ENCODE assay signal across 1 cellular context in genomic region chr6:15561447-15562199, GRCh38.
A peak's percentile ranks its signal among the peaks of the same experiment; 100 is the strongest.
TF ChIP-seq lines count a peak whose summit lies in the region.

No MANE protein-coding gene starts in this region.

TF ChIP-seq in K562, 482 proteins besides CTCF, POLR2A, EP300 and RAD21 (continued from another document):
- TF ChIP-seq ZNF318 (IDR thresholded peaks at IDR 0.05; ENCODE audit: borderline replicate concordance in 1 of 2, low read depth in 1 of 2) (no peak), ZNF79 (CRISPR knock-in tag; IDR thresholded peaks at IDR 0.05; ENCODE audit: low read depth) (peak; percentile 50; the same call in 1 of the 2 replicates), ZNF551 (CRISPR knock-in tag; IDR thresholded peaks at IDR 0.05) (0 out of 2 replicates have a peak, but pooled peaks have one; percentile 41), ZNF740 (CRISPR knock-in tag; IDR thresholded peaks at IDR 0.05) (no peak), ZNF740 (tag; IDR thresholded peaks at IDR 0.05) (peak in 1 of 2 experiments; percentile 82; a peak in 1 of 4 replicates), THAP7 (CRISPR knock-in tag; IDR thresholded peaks at IDR 0.05) (0 out of 2 replicates have a peak, but pooled peaks have one; percentile 25), ZNF57 (CRISPR knock-in tag; IDR thresholded peaks at IDR 0.05) (0 out of 2 replicates have a peak, but pooled peaks have one; percentile 71), CXXC5 (CRISPR knock-in tag; IDR thresholded peaks at IDR 0.05) (peak; percentile 50; the same call in 1 of the 2 replicates), ZNF311 (CRISPR knock-in tag; IDR thresholded peaks at IDR 0.05) (peak; percentile 96), ZNF41 (CRISPR knock-in tag; conservative IDR thresholded peaks at IDR 0.05) (peak; percentile 57; the same call in 1 of the 2 replicates), ZNF766 (CRISPR knock-in tag; conservative IDR thresholded peaks at IDR 0.05) (0 out of 2 replicates have a peak, but pooled peaks have one; percentile 47), SNAPC5 (CRISPR knock-in tag; IDR thresholded peaks at IDR 0.05) (0 out of 2 replicates have a peak, but pooled peaks have one; percentile 21), DDX20 (tag; IDR thresholded peaks at IDR 0.05; ENCODE audit: low read depth) (peak; percentile 79), ZNF507 (tag; conservative IDR thresholded peaks at IDR 0.05) (0 out of 2 replicates have a peak, but pooled peaks have one; percentile 5), ZNF707 (CRISPR knock-in tag; conservative IDR thresholded peaks at IDR 0.05) (0 out of 2 replicates have a peak, but pooled peaks have one; percentile 38), NFXL1 (CRISPR knock-in tag; IDR thresholded peaks at IDR 0.05) (peak; percentile 70; the same call in 1 of the 2 replicates), MIER1 (IDR thresholded peaks at IDR 0.05; ENCODE audit: low read depth) (no peak), CAMTA2 (CRISPR knock-in tag; conservative IDR thresholded peaks at IDR 0.05) (no peak), ZHX1 (conservative IDR thresholded peaks at IDR 0.05; ENCODE audit: low read length) (no peak), ZNF282 (CRISPR knock-in tag; IDR thresholded peaks at IDR 0.05) (no peak), PTTG1 (tag; IDR thresholded peaks at IDR 0.05; ENCODE audit: low read depth) (peak; percentile 81), GABPB1 (CRISPR knock-in tag; IDR thresholded peaks at IDR 0.05) (no peak), CUX1 (CRISPR knock-in tag; IDR thresholded peaks at IDR 0.05) (peak; percentile 85), PURB (CRISPR knock-in tag; IDR thresholded peaks at IDR 0.05; ENCODE audit: low read depth) (no peak), RB1 (IDR thresholded peaks at IDR 0.05; ENCODE audit: low read depth) (no peak)
